ENCODE assay signal across 13 cellular contexts in the genomic region with DNA sequence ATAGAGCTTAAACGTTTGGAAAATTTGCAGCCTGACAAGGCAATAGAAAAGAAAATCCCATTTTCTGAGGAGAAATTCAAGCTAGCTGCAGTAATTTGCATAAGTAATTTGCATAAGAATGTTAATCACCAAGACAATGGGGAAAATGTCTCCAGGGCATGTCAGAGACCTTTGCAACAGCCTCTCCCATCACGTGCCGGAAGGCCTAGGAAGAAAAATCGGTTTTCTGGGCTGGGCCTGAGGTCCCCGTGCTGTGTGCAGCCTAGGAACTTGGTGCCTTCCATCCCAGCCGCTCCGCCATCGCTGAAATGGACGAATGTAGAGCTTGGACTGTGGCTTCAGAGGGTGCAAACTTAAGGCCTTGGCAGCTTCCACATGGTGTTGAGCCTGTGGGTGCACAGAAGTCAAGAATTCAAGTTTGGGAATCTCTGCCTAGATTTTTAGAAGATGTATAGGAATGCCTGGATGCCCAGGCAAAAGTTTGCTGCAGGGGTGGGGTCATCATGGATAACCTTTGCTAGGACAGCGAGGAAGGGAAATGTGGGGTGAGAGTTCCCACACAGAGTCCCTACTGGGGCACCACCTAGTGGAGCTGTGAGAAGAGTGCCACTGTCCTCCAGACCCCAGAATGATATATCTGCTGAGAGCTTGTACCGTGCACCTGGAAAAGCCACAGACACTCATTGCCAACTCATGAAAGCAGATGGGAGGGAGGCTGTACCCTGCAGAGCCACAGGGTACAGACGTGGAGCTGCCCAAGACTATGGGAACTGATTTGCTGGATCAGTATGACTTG.
DNase-seq lines count a peak whose midpoint lies in the region; ATAC-seq and TF ChIP-seq lines count a peak whose summit lies in the region.
"Had no signal": no experiment of that assay in that cellular context is flagged by ENCODE, and none has a peak within 500 bp of the region (broad histone marks: within the 10 kb centered on the region; RNA-seq: fewer than 3 reads in every experiment).

No MANE protein-coding gene starts in this region.

- ATAC-seq in lower lobe of right lung: no peak
- ATAC-seq: activated naive CD4-positive, alpha-beta T cell treated with anti-CD3 and anti-CD28 coated beads, Interleukin-2, amount 50 U/mL, for 72 hours; natural killer cell had no signal

- intact Hi-C loops in lower lobe of right lung (cut with DNase I) (no loop called here), prostate gland (cut with DNase I) (no loop called here)

- H3K27me3 ChIP-seq in lower lobe of right lung (ENCODE audit: low read depth) (no peaks in the 10 kb centered on the region), prostate gland (replicated peaks; ENCODE audit: insufficient read depth) (no peaks in the 10 kb centered on the region)

- TF ChIP-seq RAD21 in Ishikawa (IDR thresholded peaks at IDR 0.05; ENCODE audit: low read depth): peak; percentile 33; the same call in 1 of the 2 replicates

- H3K36me3 ChIP-seq in lower lobe of right lung: no peaks in the 10 kb centered on the region
- H3K36me3 ChIP-seq in prostate gland: no peaks in the 10 kb centered on the region

- peak; percentile 41 for TF ChIP-seq CTCF in GM12865 (IDR thresholded peaks at IDR 0.05; ENCODE audit: insufficient read depth, low read depth, low read length, missing control alignments)
- TF ChIP-seq CTCF in astrocyte of the cerebellum (IDR thresholded peaks at IDR 0.05; ENCODE audit: low read depth, low read length, missing control alignments): peak; percentile 23
- TF ChIP-seq CTCF in lower lobe of right lung (IDR thresholded peaks at IDR 0.05): no peak
- TF ChIP-seq CTCF in prostate gland (IDR thresholded peaks at IDR 0.05): no peak

- in situ Hi-C loops in astrocyte of the cerebellum (cut with HindIII; ENCODE audit: low sequenced_read_pairs): no loop called here

- H3K27ac ChIP-seq in lower lobe of right lung (no peak overlapping the region), prostate gland (no peak overlapping the region)
- H3K27ac ChIP-seq: skin epidermis had no signal

- no peak for TF ChIP-seq EP300 in Ishikawa (IDR thresholded peaks at IDR 0.05; ENCODE audit: borderline replicate concordance)

- WGBS in prostate gland: 93% methylated on average over 12 of the region's 12 CpGs

- H3K4me1 ChIP-seq in lower lobe of right lung (no peaks in the 10 kb centered on the region), prostate gland (replicated peaks) (no peaks in the 10 kb centered on the region)

- TF ChIP-seq POLR2A in prostate gland (IDR thresholded peaks at IDR 0.05): no peak

- H3K9me3 ChIP-seq in lower lobe of right lung (no peaks in the 10 kb centered on the region), prostate gland (no peaks in the 10 kb centered on the region)

- H3K4me3 ChIP-seq in GM12865 (ENCODE audit: low read depth, low read length) (no peak overlapping the region), astrocyte of the cerebellum (ENCODE audit: low read depth, low read length) (no peak overlapping the region), lower lobe of right lung (no peak overlapping the region), prostate gland (no peak overlapping the region)
- H3K4me3 ChIP-seq: skin epidermis had no signal

- DNase-seq in GM12865 (ENCODE audit: low read depth) (no peak), astrocyte of the cerebellum (ENCODE audit: low read depth) (no peak), lower lobe of right lung (peak; percentile 24), prostate gland (ENCODE audit: low spot score) (no peak), nucleus accumbens (lab: John Stamatoyannopoulos, UW) (no peak), DMS79 treated with DMSO at 0.1 percent for 48 hours (lab: John Stamatoyannopoulos, UW) (no peak)
- DNase-seq in activated effector memory CD4-positive, alpha-beta T cell treated with anti-CD3 and anti-CD28 coated beads, Interleukin-2, amount 50 U/mL, for 16 hours: no peak
- DNase-seq: natural killer cell, substantia nigra, T1000 had no signal

TF ChIP-seq in Ishikawa, 13 proteins besides CTCF, POLR2A, EP300 and RAD21:
- no peak for TF ChIP-seq ZBTB7A (IDR thresholded peaks at IDR 0.05; ENCODE audit: low read depth)
- no peak for TF ChIP-seq CEBPB (IDR thresholded peaks at IDR 0.05)
- TF ChIP-seq TAF1 (IDR thresholded peaks at IDR 0.05; ENCODE audit: low read depth): no peak
- no peak for TF ChIP-seq EGR1 (IDR thresholded peaks at IDR 0.05)
- TF ChIP-seq, protein P1, sequence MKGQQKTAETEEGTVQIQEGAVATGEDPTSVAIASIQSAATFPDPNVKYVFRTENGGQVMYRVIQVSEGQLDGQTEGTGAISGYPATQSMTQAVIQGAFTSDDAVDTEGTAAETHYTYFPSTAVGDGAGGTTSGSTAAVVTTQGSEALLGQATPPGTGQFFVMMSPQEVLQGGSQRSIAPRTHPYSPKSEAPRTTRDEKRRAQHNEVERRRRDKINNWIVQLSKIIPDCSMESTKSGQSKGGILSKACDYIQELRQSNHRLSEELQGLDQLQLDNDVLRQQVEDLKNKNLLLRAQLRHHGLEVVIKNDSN (IDR thresholded peaks at IDR 0.05): no peak
- no peak for TF ChIP-seq TEAD4 (IDR thresholded peaks at IDR 0.05)
- TF ChIP-seq, protein P2, sequence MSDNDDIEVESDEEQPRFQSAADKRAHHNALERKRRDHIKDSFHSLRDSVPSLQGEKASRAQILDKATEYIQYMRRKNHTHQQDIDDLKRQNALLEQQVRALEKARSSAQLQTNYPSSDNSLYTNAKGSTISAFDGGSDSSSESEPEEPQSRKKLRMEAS (IDR thresholded peaks at IDR 0.05): no peak
- no peak for TF ChIP-seq CREB1 (IDR thresholded peaks at IDR 0.05; ENCODE audit: low read depth)
- TF ChIP-seq YY1 (IDR thresholded peaks at IDR 0.05; ENCODE audit: low read depth): no peak
- TF ChIP-seq FOXM1 (IDR thresholded peaks at IDR 0.05; ENCODE audit: borderline replicate concordance, low read depth): no peak
- TF ChIP-seq NFIC (IDR thresholded peaks at IDR 0.05): no peak
- TF ChIP-seq TCF12 (IDR thresholded peaks at IDR 0.05; ENCODE audit: low read depth): no peak
- TF ChIP-seq, protein P3, sequence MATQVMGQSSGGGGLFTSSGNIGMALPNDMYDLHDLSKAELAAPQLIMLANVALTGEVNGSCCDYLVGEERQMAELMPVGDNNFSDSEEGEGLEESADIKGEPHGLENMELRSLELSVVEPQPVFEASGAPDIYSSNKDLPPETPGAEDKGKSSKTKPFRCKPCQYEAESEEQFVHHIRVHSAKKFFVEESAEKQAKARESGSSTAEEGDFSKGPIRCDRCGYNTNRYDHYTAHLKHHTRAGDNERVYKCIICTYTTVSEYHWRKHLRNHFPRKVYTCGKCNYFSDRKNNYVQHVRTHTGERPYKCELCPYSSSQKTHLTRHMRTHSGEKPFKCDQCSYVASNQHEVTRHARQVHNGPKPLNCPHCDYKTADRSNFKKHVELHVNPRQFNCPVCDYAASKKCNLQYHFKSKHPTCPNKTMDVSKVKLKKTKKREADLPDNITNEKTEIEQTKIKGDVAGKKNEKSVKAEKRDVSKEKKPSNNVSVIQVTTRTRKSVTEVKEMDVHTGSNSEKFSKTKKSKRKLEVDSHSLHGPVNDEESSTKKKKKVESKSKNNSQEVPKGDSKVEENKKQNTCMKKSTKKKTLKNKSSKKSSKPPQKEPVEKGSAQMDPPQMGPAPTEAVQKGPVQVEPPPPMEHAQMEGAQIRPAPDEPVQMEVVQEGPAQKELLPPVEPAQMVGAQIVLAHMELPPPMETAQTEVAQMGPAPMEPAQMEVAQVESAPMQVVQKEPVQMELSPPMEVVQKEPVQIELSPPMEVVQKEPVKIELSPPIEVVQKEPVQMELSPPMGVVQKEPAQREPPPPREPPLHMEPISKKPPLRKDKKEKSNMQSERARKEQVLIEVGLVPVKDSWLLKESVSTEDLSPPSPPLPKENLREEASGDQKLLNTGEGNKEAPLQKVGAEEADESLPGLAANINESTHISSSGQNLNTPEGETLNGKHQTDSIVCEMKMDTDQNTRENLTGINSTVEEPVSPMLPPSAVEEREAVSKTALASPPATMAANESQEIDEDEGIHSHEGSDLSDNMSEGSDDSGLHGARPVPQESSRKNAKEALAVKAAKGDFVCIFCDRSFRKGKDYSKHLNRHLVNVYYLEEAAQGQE (IDR thresholded peaks at IDR 0.05; ENCODE audit: low read depth): no peak

Comparison
In these comparisons a context has a peak if more than half of its experiments do, and no peak if none do; other contexts are left out.
1. CTCF ChIP-seq: peak in GM12865 (single experiment) and astrocyte of the cerebellum (single experiment); none in lower lobe of right lung (single experiment) and prostate gland (0 of 4).